Comparison of ENCODE assay signal across 13 cellular contexts in genomic region chr1:160916666-160917065, GRCh38. TPM values are rescaled to one million over a fixed set of nuclear protein-coding genes. Genes with fewer than 3 reads are reported as not detected.
"Had no signal": no experiment of that assay in that cellular context is flagged by ENCODE, and none has a peak within 500 bp of the region (broad histone marks: within the 10 kb centered on the region; RNA-seq: fewer than 3 reads in every experiment).

No MANE protein-coding gene starts in this region.

- H3K4me1 ChIP-seq: HAP-1 had no signal

- DNase-seq: GM23248, GOT3, H7, HFFc6, KBM-7 had no signal

- H3K9me3 ChIP-seq: HAP-1 had no signal

- H3K4me3 ChIP-seq: GM23248, HAP-1 had no signal

- ATAC-seq: HCT116, HepG2 had no signal

- FAIRE-seq: HepG2 had no signal

- H3K4me1 Mint-ChIP-seq: IgD-negative memory B cell had no signal

- H3K9ac ChIP-seq: GM23248, KMS-11 had no signal

- H2AFZ ChIP-seq: GM23248 had no signal

- H3K36me3 ChIP-seq: HAP-1 had no signal

- H3K4me2 ChIP-seq: KMS-11 had no signal

- H3K36me3 Mint-ChIP-seq: IgD-negative memory B cell had no signal

- H3K27ac Mint-ChIP-seq: HFFc6, IgD-negative memory B cell had no signal

- H3K9me3 Mint-ChIP-seq: HFFc6 had no signal

- H3K4me3 Mint-ChIP-seq: HFFc6, IgD-negative memory B cell had no signal

- H3K27ac ChIP-seq: GM23248, HL-60, KMS-11 had no signal

RNA-seq across cellular contexts. Expression of gene ITLN1, which starts 31.7 kb away (rescaled TPM):
- total RNA-seq: GM23248, H4, H7, HepG2, HFFc6, HT1080 had no signal
- polyA plus RNA-seq: GM23248, HepG2, IgD-negative memory B cell had no signal

RNA-seq across cellular contexts. Expression of gene ITLN2, which starts 37.9 kb away (rescaled TPM):
- total RNA-seq: GM23248, H4, HepG2, HFFc6, HT1080 had no signal
- polyA plus RNA-seq: GM23248, HepG2, IgD-negative memory B cell had no signal

RNA-seq across cellular contexts. Expression of gene CD244, which starts 54.0 kb away (rescaled TPM):
- total RNA-seq: GM23248, H4, H7, HFFc6, HT1080 had no signal
- polyA plus RNA-seq: GM23248, HepG2 had no signal
